Comparison of ENCODE assay signal across 34 cellular contexts in genomic region chr3:173128633-173129032, GRCh38. TPM values are rescaled to one million over a fixed set of nuclear protein-coding genes. Genes with fewer than 3 reads are reported as not detected.
"Had no signal": no experiment of that assay in that cellular context is flagged by ENCODE, and none has a peak within 500 bp of the region (broad histone marks: within the 10 kb centered on the region; RNA-seq: fewer than 3 reads in every experiment).

No MANE protein-coding gene starts in this region.

- FAIRE-seq: TTC549 had no signal

- ATAC-seq: activated CD8-positive, alpha-beta T cell treated with anti-CD3 and anti-CD28 coated beads for 36 hours; PC-3 had no signal

- H3K27me3 ChIP-seq: ascending aorta, Peyer's patch, SJSA1 had no signal

- H3K36me3 ChIP-seq: ascending aorta, MG63, Peyer's patch, SJSA1 had no signal

- H3K9me3 ChIP-seq: ascending aorta, MG63, Peyer's patch, SJSA1, SK-N-SH had no signal

- H3K9ac ChIP-seq: SK-N-SH had no signal

- H3K4me2 ChIP-seq: SK-N-SH had no signal

- H3K4me1 ChIP-seq: ascending aorta, Peyer's patch, SJSA1 had no signal

- H3K27ac ChIP-seq: ascending aorta, Peyer's patch, SJSA1 had no signal

- H3K4me3 ChIP-seq: ascending aorta, MG63, Peyer's patch, SJSA1 had no signal

- DNase-seq: activated CD4-positive, alpha-beta T cell treated with anti-CD3 and anti-CD28 coated beads, Interleukin-2, amount 10 ng/mL, durations not matched to agents 24 days and 14 days; activated CD4-positive, alpha-beta T cell treated with anti-CD3 and anti-CD28 coated beads, Interleukin-2, amount 50 U/mL, for 4 hours; activated CD8-positive, alpha-beta T cell treated with anti-CD3 and anti-CD28 coated beads for 36 hours; activated gamma-delta T cell; activated naive CD4-positive, alpha-beta T cell treated with Interleukin-2 at 50 U/mL for 16 hours; activated naive CD8-positive, alpha-beta T cell treated with anti-CD3 and anti-CD28 coated beads, Interleukin-2, amount 10 ng/mL, durations not matched to agents 7 days and 5 days; activated T-cell treated with anti-CD3 and anti-CD28 coated beads, Interleukin-2, amount 50 U/mL, for 1 hour; amygdala; caudate nucleus; cerebellar nuclear complex; Karpas-422; KBM-7; MG63; MV-4-11; NCI-H1092; NCI-H1436 treated with DMSO at 0.1 percent for 48 hours; NCI-H187 treated with DMSO at 0.1 percent for 48 hours; NCI-H2081; NCI-H345; NCI-H524 treated with DMSO at 0.1 percent for 48 hours; NCI-H82; NK-92 treated with Interleukin-12 subunit alpha and Interleukin-12 subunit beta, amount 100 ng/mL, for 24 hours; PC-3; Peyer's patch; RPMI8226; SHP77 treated with DMSO at 0.1 percent for 48 hours; SK-N-SH had no signal

RNA-seq across cellular contexts. Expression of gene SPATA16, which starts 12.4 kb away (rescaled TPM):
- total RNA-seq: activated CD4-positive, alpha-beta T cell treated with anti-CD3 and anti-CD28 coated beads, Interleukin-2, amount 10 ng/mL, durations not matched to agents 24 days and 14 days; activated CD8-positive, alpha-beta memory T cell treated with anti-CD3 and anti-CD28 coated beads for 36 hours; activated CD8-positive, alpha-beta T cell treated with anti-CD3 and anti-CD28 coated beads for 36 hours; activated naive CD8-positive, alpha-beta T cell treated with anti-CD3 and anti-CD28 coated beads, Interleukin-2, amount 10 ng/mL, durations not matched to agents 7 days and 5 days; activated T-helper 2 cell treated with anti-CD3 and anti-CD28 coated beads, Interferon-gamma antibody, Interleukin-2, Interleukin-4, amounts not matched to agents 10 μg/mL and 5 μg/mL and 100 μg/mL, durations not matched to agents 14 hours and 24 hours and 36 hours; ascending aorta; NCI-H460; PC-3; Peyer's patch; SJSA1 had no signal
- polyA plus RNA-seq: adipose tissue, SK-N-SH had no signal
